ENCODE assay signal across 21 cellular contexts in genomic region chr5:4258170-4258569, GRCh38.
DNase-seq lines count a peak whose midpoint lies in the region; TF ChIP-seq lines count a peak whose summit lies in the region.
"Had no signal": no experiment of that assay in that cellular context is flagged by ENCODE, and none has a peak within 500 bp of the region (broad histone marks: within the 10 kb centered on the region; RNA-seq: fewer than 3 reads in every experiment).

No MANE protein-coding gene starts in this region.

- H4K8ac ChIP-seq in trophoblast cell (ENCODE audit: low read depth, low read length): no peak overlapping the region

- H3K79me2 ChIP-seq in OCI-LY3 (ENCODE audit: low read length) (no peaks in the 10 kb centered on the region), trophoblast cell (ENCODE audit: control insufficient read depth, insufficient read depth, low read length, poor library complexity) (no peaks in the 10 kb centered on the region)

- H2AK5ac ChIP-seq in trophoblast cell (ENCODE audit: low read length): no peak overlapping the region

- H4K12ac ChIP-seq in trophoblast cell (ENCODE audit: low read depth, low read length): no peak overlapping the region

- no peak overlapping the region for H3K4ac ChIP-seq in trophoblast cell (ENCODE audit: low read depth, low read length)

- intact Hi-C loops in breast epithelium (cut with DNase I; ENCODE audit: low total_unique reads) (no loop called here), tibial artery (cut with DNase I; ENCODE audit: low total_unique reads) (no loop called here)

- no peak overlapping the region for H3K4me3 ChIP-seq in OCI-LY3 (ENCODE audit: low read length)
- peak overlapping the region in 2 of 3 donors; percentile 17 to 31 for H3K4me3 ChIP-seq in breast epithelium
- H3K4me3 ChIP-seq in trophoblast cell (ENCODE audit: low read depth, low read length): no peak overlapping the region
- H3K4me3 ChIP-seq in tibial artery: no peak overlapping the region
- H3K4me3 ChIP-seq: BLaER1, GM12878, MG63, SJSA1 had no signal

- no peak overlapping the region for H4K91ac ChIP-seq in trophoblast cell (ENCODE audit: low read depth, low read length)

- H3K14ac ChIP-seq in trophoblast cell (ENCODE audit: low read length): no peak overlapping the region

- H2BK120ac ChIP-seq in trophoblast cell (ENCODE audit: insufficient read depth, low read length, poor library complexity): no peak overlapping the region

- H3K27ac ChIP-seq in OCI-LY3 (ENCODE audit: low read length) (no peak overlapping the region), breast epithelium (peak overlapping the region; percentile 20 to 26), trophoblast cell (ENCODE audit: low read depth, low read length) (no peak overlapping the region), tibial artery (no peak overlapping the region)
- H3K27ac ChIP-seq: BLaER1, HL-60, SJSA1 had no signal

- H3K79me1 ChIP-seq in trophoblast cell (ENCODE audit: low read length): no peaks in the 10 kb centered on the region

- H3K4me1 ChIP-seq in OCI-LY3 (ENCODE audit: low read length) (no peaks in the 10 kb centered on the region), breast epithelium (no peaks in the 10 kb centered on the region), trophoblast cell (ENCODE audit: control insufficient read depth in 1 of 2, insufficient read depth in 2 of 2, low read length in 2 of 2) (no peaks in the 10 kb centered on the region), tibial artery (no peaks in the 10 kb centered on the region)
- H3K4me1 ChIP-seq: BLaER1, SJSA1 had no signal

- DNase-seq in H4 (ENCODE audit: low spot score) (peak; percentile 51), breast epithelium (ENCODE audit: low spot score in 2 of 2) (peak in 1 of 2 donors; percentile 50), trophoblast cell (peak; percentile 83 to 86), tibial artery (no peak), AML-193 (lab: John Stamatoyannopoulos, UW) (no peak), NCI-H82 treated with DMSO at 0.1 percent for 48 hours (lab: John Stamatoyannopoulos, UW; ENCODE audit: unreplicated experiment) (no peak), medulla oblongata (ENCODE audit: extremely low spot score) (no peak)
- DNase-seq: CD4-positive, CD25-positive, alpha-beta regulatory T cell; DMS153; EL; GDM1; Karpas-422; MG63; NCI-H2029; NCI-H526 treated with DMSO at 0.1 percent for 48 hours; Right ventricle myocardium superior had no signal

- TF ChIP-seq CTCF in OCI-LY3 (IDR thresholded peaks at IDR 0.05; ENCODE audit: low read depth, low read length): no peak
- no peak for TF ChIP-seq CTCF in breast epithelium (IDR thresholded peaks at IDR 0.05)
- TF ChIP-seq CTCF in tibial artery (IDR thresholded peaks at IDR 0.05): no peak

- WGBS in trophoblast cell (ENCODE audit: extremely low coverage, insufficient coverage, insufficient read length): no CpG with 5 or more reads among the region's 4 CpGs

- TF ChIP-seq POLR2A in breast epithelium (IDR thresholded peaks at IDR 0.05): no peak

- H2BK5ac ChIP-seq in trophoblast cell (ENCODE audit: low read depth, low read length, poor library complexity): no peak overlapping the region

- H4K20me1 ChIP-seq in OCI-LY3 (ENCODE audit: insufficient read depth, low read length): no peaks in the 10 kb centered on the region
- H4K20me1 ChIP-seq: BLaER1 had no signal

- H3K27me3 ChIP-seq in OCI-LY3 (ENCODE audit: low read depth, low read length) (no peaks in the 10 kb centered on the region), breast epithelium (no peaks in the 10 kb centered on the region), trophoblast cell (ENCODE audit: insufficient read depth, low read length) (no peaks in the 10 kb centered on the region), tibial artery (no peaks in the 10 kb centered on the region)
- H3K27me3 ChIP-seq: BLaER1, SJSA1 had no signal

- no peaks in the 10 kb centered on the region for H3K36me3 ChIP-seq in OCI-LY3 (replicated peaks; ENCODE audit: low read depth, low read length)
- no peaks in the 10 kb centered on the region for H3K36me3 ChIP-seq in breast epithelium
- no peaks in the 10 kb centered on the region for H3K36me3 ChIP-seq in trophoblast cell (ENCODE audit: control insufficient read depth in 1 of 2, insufficient read depth in 2 of 2, low read length in 2 of 2)
- no peaks in the 10 kb centered on the region for H3K36me3 ChIP-seq in tibial artery
- H3K36me3 ChIP-seq: BLaER1, MG63, SJSA1 had no signal

- H3K9me3 ChIP-seq in OCI-LY3 (ENCODE audit: insufficient read depth, low read length) (no peaks in the 10 kb centered on the region), breast epithelium (no peaks in the 10 kb centered on the region), trophoblast cell (ENCODE audit: insufficient read depth, low read depth, low read length) (no peaks in the 10 kb centered on the region), tibial artery (no peaks in the 10 kb centered on the region)
- H3K9me3 ChIP-seq: BLaER1, MG63 had no signal

- H2AFZ ChIP-seq in OCI-LY3 (ENCODE audit: low read depth, low read length) (no peak overlapping the region), trophoblast cell (ENCODE audit: insufficient read depth, low read length, poor library complexity) (no peak overlapping the region)

- H2BK12ac ChIP-seq in trophoblast cell (ENCODE audit: low read length): no peak overlapping the region

- H3K9ac ChIP-seq in OCI-LY3 (ENCODE audit: low read length) (no peak overlapping the region), trophoblast cell (ENCODE audit: low read length) (no peak overlapping the region)
- H3K9ac ChIP-seq: BLaER1 had no signal

- H3K4me2 ChIP-seq in OCI-LY3 (ENCODE audit: low read length) (0 out of 2 replicates have a peak overlapping the region, but pooled peaks have one; percentile 7), trophoblast cell (ENCODE audit: low read length) (no peak overlapping the region)
- H3K4me2 ChIP-seq: BLaER1 had no signal

- no peak overlapping the region for H3K23ac ChIP-seq in trophoblast cell (ENCODE audit: low read length)

- H3K18ac ChIP-seq in trophoblast cell (ENCODE audit: low read length): no peak overlapping the region

Comparison
In these comparisons a context has a peak if more than half of its experiments do, and no peak if none do; other contexts are left out.
1. DNase-seq: peak in H4 (single experiment) and trophoblast cell (2 of 2); none in tibial artery (0 of 2), AML-193 (0 of 2), NCI-H82 treated with DMSO at 0.1 percent for 48 hours (single experiment) and medulla oblongata (single experiment).
2. H3K27ac ChIP-seq: peak in breast epithelium (2 of 2); none in OCI-LY3 (single experiment), trophoblast cell (single experiment) and tibial artery (0 of 2).
3. H3K4me3 ChIP-seq: peak in breast epithelium (2 of 3); none in OCI-LY3 (single experiment), trophoblast cell (single experiment) and tibial artery (0 of 2).